Comparison of ENCODE assay signal across 13 cellular contexts in the genomic region with DNA sequence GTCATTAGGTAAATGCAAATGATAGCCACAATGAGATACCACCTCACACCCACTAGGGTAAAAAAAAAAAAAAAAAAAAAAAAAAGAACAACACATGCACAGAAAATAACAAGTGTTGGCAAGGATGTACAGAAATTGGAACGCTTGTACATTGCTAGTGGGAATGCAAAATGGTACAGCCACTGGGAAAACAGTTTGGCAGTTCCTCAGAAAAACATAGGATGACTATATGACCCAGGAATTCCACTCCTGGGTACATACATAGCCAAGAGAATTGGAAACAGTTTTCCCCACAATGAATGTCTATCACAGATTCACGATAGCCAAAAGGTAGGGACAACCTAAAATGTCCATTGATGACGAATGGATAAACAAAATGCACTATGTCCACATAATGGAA.
"Had no signal": no experiment of that assay in that cellular context is flagged by ENCODE, and none has a peak within 500 bp of the region (broad histone marks: within the 10 kb centered on the region; RNA-seq: fewer than 3 reads in every experiment).

No MANE protein-coding gene starts in this region.

- H3K4me1 ChIP-seq: sigmoid colon had no signal

- H3K27ac ChIP-seq: brain microvascular endothelial cell had no signal

- H3K27me3 ChIP-seq: brain microvascular endothelial cell, sigmoid colon had no signal

- H3K36me3 ChIP-seq: brain microvascular endothelial cell, sigmoid colon had no signal

- DNase-seq: activated CD4-positive, alpha-beta memory T cell treated with anti-CD3 and anti-CD28 coated beads, Interleukin-2, amount 10 ng/mL, durations not matched to agents 7 days and 5 days; activated CD4-positive, alpha-beta T cell treated with anti-CD3 and anti-CD28 coated beads for 48 hours; activated CD4-positive, CD25-positive, alpha-beta regulatory T cell; activated naive CD8-positive, alpha-beta T cell treated with anti-CD3 and anti-CD28 coated beads, Interleukin-2, amount 10 ng/mL, durations not matched to agents 7 days and 5 days; amygdala; brain microvascular endothelial cell; immature natural killer cell; posterior cingulate gyrus; sigmoid colon; stimulated activated CD4-positive, alpha-beta T cell treated with anti-CD3 and anti-CD28 coated beads, Interleukin-4, amount 100 ng/mL, for 4 hours; stimulated activated naive B cell treated with anti-CD40 and anti-IgM and Interleukin-4, amounts not matched to agents 10 μg/mL and 1 μg/mL and 100 μg/mL, for 72 hours; T-cell had no signal

- H3K4me3 ChIP-seq: coronary artery, sigmoid colon had no signal

- H3K9me3 ChIP-seq: sigmoid colon had no signal
